Comparison of ENCODE assay signal across 9 cellular contexts in genomic region chr6:2157441-2158127, GRCh38.
DNase-seq lines count a peak whose midpoint lies in the region; ATAC-seq and TF ChIP-seq lines count a peak whose summit lies in the region.
"Had no signal": no experiment of that assay in that cellular context is flagged by ENCODE, and none has a peak within 500 bp of the region (broad histone marks: within the 10 kb centered on the region; RNA-seq: fewer than 3 reads in every experiment).

No MANE protein-coding gene starts in this region.

- no peak overlapping the region for H3K27ac ChIP-seq in naive thymus-derived CD4-positive, alpha-beta T cell (ENCODE audit: low read depth, low read length)
- H3K27ac ChIP-seq in Peyer's patch (no peak overlapping the region), tibial artery (peak overlapping the region in 1 of 2 donors; percentile 26)

- H3K36me3 ChIP-seq in naive thymus-derived CD4-positive, alpha-beta T cell (ENCODE audit: control insufficient read depth in 2 of 3, insufficient read depth in 3 of 3, low read length in 3 of 3) = no peaks in the 10 kb centered on the region
- no peaks in the 10 kb centered on the region for H3K36me3 ChIP-seq in Peyer's patch
- H3K36me3 ChIP-seq in tibial artery = no peaks in the 10 kb centered on the region

- H3K4me3 Mint-ChIP-seq in activated naive CD8-positive, alpha-beta T cell treated with anti-CD3 and anti-CD28 coated beads, Interleukin-2, amount 10 ng/mL, durations not matched to agents 7 days and 5 days = no peak overlapping the region
- peak overlapping the region in 4 of 10 donors; percentile 2 to 53 (median 21) for H3K4me3 Mint-ChIP-seq in naive thymus-derived CD4-positive, alpha-beta T cell

- CTCF ChIA-PET in naive thymus-derived CD4-positive, alpha-beta T cell (lab: Charles Lee) = no interaction called here

- H3K36me3 Mint-ChIP-seq in activated naive CD8-positive, alpha-beta T cell treated with anti-CD3 and anti-CD28 coated beads, Interleukin-2, amount 10 ng/mL, durations not matched to agents 7 days and 5 days = no peaks in the 10 kb centered on the region
- H3K36me3 Mint-ChIP-seq in naive thymus-derived CD4-positive, alpha-beta T cell = no peaks in the 10 kb centered on the region

- H3K27ac Mint-ChIP-seq in activated naive CD8-positive, alpha-beta T cell treated with anti-CD3 and anti-CD28 coated beads, Interleukin-2, amount 10 ng/mL, durations not matched to agents 7 days and 5 days = no peak overlapping the region
- H3K27ac Mint-ChIP-seq in naive thymus-derived CD4-positive, alpha-beta T cell = no peak overlapping the region

- H3K27me3 ChIP-seq in naive thymus-derived CD4-positive, alpha-beta T cell (ENCODE audit: control insufficient read depth in 2 of 2, insufficient read depth in 2 of 2, low read length in 2 of 2) = no peaks in the 10 kb centered on the region
- no peaks in the 10 kb centered on the region for H3K27me3 ChIP-seq in Peyer's patch
- H3K27me3 ChIP-seq in tibial artery = no peaks in the 10 kb centered on the region

- H3K4me1 ChIP-seq in naive thymus-derived CD4-positive, alpha-beta T cell (ENCODE audit: control insufficient read depth in 2 of 2, insufficient read depth in 2 of 2, low read length in 2 of 2) = peaks cover 4 to 13% of the 10 kb centered on the region in 2 donors
- peaks cover 0 to 7% (median 0%) of the 10 kb centered on the region in 4 donors for H3K4me1 ChIP-seq in Peyer's patch
- peaks cover 0 to 29% (median 21%) of the 10 kb centered on the region in 4 donors for H3K4me1 ChIP-seq in tibial artery

- no peaks in the 10 kb centered on the region for H3K9me3 ChIP-seq in naive thymus-derived CD4-positive, alpha-beta T cell (ENCODE audit: control insufficient read depth in 2 of 3, low read length in 3 of 3)
- H3K9me3 ChIP-seq in Peyer's patch (no peaks in the 10 kb centered on the region), tibial artery (no peaks in the 10 kb centered on the region)

- intact Hi-C loops in naive thymus-derived CD4-positive, alpha-beta T cell (cut with micrococcal nuclease) = no loop called here
- intact Hi-C loops in tibial artery (cut with DNase I; ENCODE audit: low total_unique reads) = no loop called here

- TF ChIP-seq CTCF in GM10266 (IDR thresholded peaks at IDR 0.05; ENCODE audit: control insufficient read depth, insufficient read depth, low read depth, missing control alignments) = no peak
- TF ChIP-seq CTCF in Peyer's patch (IDR thresholded peaks at IDR 0.05) = no peak
- TF ChIP-seq CTCF in tibial artery (IDR thresholded peaks at IDR 0.05) = no peak

- H3K9me3 Mint-ChIP-seq in activated naive CD8-positive, alpha-beta T cell treated with anti-CD3 and anti-CD28 coated beads, Interleukin-2, amount 10 ng/mL, durations not matched to agents 7 days and 5 days = no peaks in the 10 kb centered on the region
- no peaks in the 10 kb centered on the region for H3K9me3 Mint-ChIP-seq in naive thymus-derived CD4-positive, alpha-beta T cell

- no peak overlapping the region for H3K4me3 ChIP-seq in naive thymus-derived CD4-positive, alpha-beta T cell (ENCODE audit: low read length)
- H3K4me3 ChIP-seq in Peyer's patch (no peak overlapping the region), tibial artery (no peak overlapping the region)

- H3K4me1 Mint-ChIP-seq in activated naive CD8-positive, alpha-beta T cell treated with anti-CD3 and anti-CD28 coated beads, Interleukin-2, amount 10 ng/mL, durations not matched to agents 7 days and 5 days = peaks cover 22% of the 10 kb centered on the region
- peaks cover 17 to 53% (median 38%) of the 10 kb centered on the region in 7 donors for H3K4me1 Mint-ChIP-seq in naive thymus-derived CD4-positive, alpha-beta T cell

- ATAC-seq in HG02610 (IDR thresholded peaks at IDR 0.05; ENCODE audit: unreplicated experiment) (peak; percentile 65), HG03520 (IDR thresholded peaks at IDR 0.05; ENCODE audit: unreplicated experiment) (no peak)
- ATAC-seq in activated naive CD8-positive, alpha-beta T cell treated with anti-CD3 and anti-CD28 coated beads, Interleukin-2, amount 10 ng/mL, durations not matched to agents 7 days and 5 days (ENCODE audit: low read depth) = peak; percentile 50
- peak; percentile 44 for ATAC-seq in naive thymus-derived CD4-positive, alpha-beta T cell

- peaks cover 9% of the 10 kb centered on the region for H3K27me3 Mint-ChIP-seq in activated naive CD8-positive, alpha-beta T cell treated with anti-CD3 and anti-CD28 coated beads, Interleukin-2, amount 10 ng/mL, durations not matched to agents 7 days and 5 days
- peaks cover 0 to 14% (median 0%) of the 10 kb centered on the region in 5 donors for H3K27me3 Mint-ChIP-seq in naive thymus-derived CD4-positive, alpha-beta T cell

- no peak for TF ChIP-seq POLR2A in Peyer's patch (IDR thresholded peaks at IDR 0.05)

- POLR2A ChIA-PET in activated naive CD8-positive, alpha-beta T cell treated with anti-CD3 and anti-CD28 coated beads, Interleukin-2, amount 10 ng/mL, durations not matched to agents 7 days and 5 days (lab: Charles Lee) = no interaction called here
- POLR2A ChIA-PET in naive thymus-derived CD4-positive, alpha-beta T cell (lab: Charles Lee) = no interaction called here

- DNase-seq in GM10266 (ENCODE audit: extremely low spot score) (peak; percentile 24), Peyer's patch (no peak), tibial artery (no peak), DMS 273 treated with DMSO at 0.1 percent for 48 hours (lab: John Stamatoyannopoulos, UW) (no peak)
- no peak for DNase-seq in activated naive CD8-positive, alpha-beta T cell treated with anti-CD3 and anti-CD28 coated beads, Interleukin-2, amount 10 ng/mL, durations not matched to agents 7 days and 5 days
- DNase-seq in naive thymus-derived CD4-positive, alpha-beta T cell = peak in 5 of 9 donors; percentile 13 to 41 (median 23)
- DNase-seq: NCI-H1930 had no signal

Comparison
In these comparisons a context has a peak if more than half of its experiments do, and no peak if none do; other contexts are left out.
1. DNase-seq: peak in GM10266 (single experiment) and naive thymus-derived CD4-positive, alpha-beta T cell (5 of 9); none in activated naive CD8-positive, alpha-beta T cell treated with anti-CD3 and anti-CD28 coated beads, Interleukin-2, amount 10 ng/mL, durations not matched to agents 7 days and 5 days (single experiment), Peyer's patch (0 of 3), tibial artery (0 of 2) and DMS 273 treated with DMSO at 0.1 percent for 48 hours (single experiment).